ENCODE assay signal across 1 cellular context in genomic region chr3:4804161-4805058, GRCh38.
A peak's percentile ranks its signal among the peaks of the same experiment; 100 is the strongest.
TF ChIP-seq lines count a peak whose summit lies in the region.

No MANE protein-coding gene starts in this region.

TF ChIP-seq in K562, 482 proteins besides CTCF, POLR2A, EP300 and RAD21 (continued from another document):
- no peak for TF ChIP-seq BCLAF1 (IDR thresholded peaks at IDR 0.05; ENCODE audit: borderline replicate concordance in 1 of 2, control insufficient read depth in 1 of 2, low read depth in 2 of 2, low read length in 1 of 2)
- TF ChIP-seq DPF2 (IDR thresholded peaks at IDR 0.05) = 0 out of 2 replicates have a peak, but pooled peaks have one; percentile 22
- no peak for TF ChIP-seq CHD2 (IDR thresholded peaks at IDR 0.05; ENCODE audit: low read depth, low read length)
- TF ChIP-seq JUN (IDR thresholded peaks at IDR 0.05; ENCODE audit: borderline replicate concordance, low read depth, low read length) = no peak
- TF ChIP-seq JUN (CRISPR knock-in tag; IDR thresholded peaks at IDR 0.05; ENCODE audit: borderline replicate concordance) = no peak
- no peak for TF ChIP-seq TAL1 (IDR thresholded peaks at IDR 0.05)
- TF ChIP-seq POLR2B (IDR thresholded peaks at IDR 0.05; ENCODE audit: low read depth, partially characterized antibody) = no peak
- no peak; the same call in 1 of the 2 replicates for TF ChIP-seq MTA1 (IDR thresholded peaks at IDR 0.05; ENCODE audit: borderline replicate concordance)
- TF ChIP-seq SNAPC5 (CRISPR knock-in tag; IDR thresholded peaks at IDR 0.05) = no peak
- no peak for TF ChIP-seq SNIP1 (IDR thresholded peaks at IDR 0.05; ENCODE audit: low read depth)
- no peak for TF ChIP-seq MGA (IDR thresholded peaks at IDR 0.05)
- 0 out of 2 replicates have a peak, but pooled peaks have one; percentile 12 for TF ChIP-seq ATF7 (IDR thresholded peaks at IDR 0.05)
- TF ChIP-seq ZKSCAN3 (CRISPR knock-in tag; IDR thresholded peaks at IDR 0.05) = no peak
